In the genomic region with DNA sequence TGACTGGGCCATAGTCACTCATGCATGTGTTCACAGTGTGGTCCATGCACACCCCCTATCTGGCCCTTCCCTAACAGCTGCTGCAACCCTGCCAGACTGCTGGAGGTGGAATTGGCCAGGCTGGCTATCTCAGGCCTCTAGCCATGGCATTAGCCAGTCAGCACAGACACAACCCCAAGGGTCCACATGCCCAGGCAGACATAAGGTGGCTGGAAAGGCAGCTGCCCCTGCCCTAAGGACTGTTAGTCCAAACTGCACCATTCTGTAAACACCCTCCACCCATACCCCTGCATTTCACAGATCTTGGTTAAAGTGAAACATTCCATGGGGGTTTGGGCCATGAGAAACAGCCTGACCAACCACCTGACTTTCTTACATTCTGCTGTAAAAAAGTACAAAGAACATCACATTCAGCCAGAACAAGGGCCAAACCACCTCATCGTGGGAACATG, we compare ENCODE assay signal across 22 cellular contexts.
A peak's percentile ranks its signal among the peaks of the same experiment; 100 is the strongest.
DNase-seq lines count a peak whose midpoint lies in the region; TF ChIP-seq lines count a peak whose summit lies in the region.
"Had no signal": no experiment of that assay in that cellular context is flagged by ENCODE, and none has a peak within 500 bp of the region (broad histone marks: within the 10 kb centered on the region; RNA-seq: fewer than 3 reads in every experiment).

No MANE protein-coding gene starts in this region.

- H3K27me3 Mint-ChIP-seq in chondrocyte (ENCODE audit: low read depth): no peaks in the 10 kb centered on the region
- H3K27me3 Mint-ChIP-seq: activated naive CD8-positive, alpha-beta T cell treated with anti-CD3 and anti-CD28 coated beads for 36 hours; activated T-helper 17 cell treated with anti-CD3 and anti-CD28 coated beads, Interleukin-2, amount 50 U/mL, for 72 hours had no signal

- intact Hi-C loops in posterior vena cava (cut with DNase I): no loop called here

- H3K36me3 ChIP-seq in H7 (replicated peaks; ENCODE audit: control insufficient read depth, insufficient read depth, low read length): no peaks in the 10 kb centered on the region; the same call in 1 of the 2 replicates
- H3K36me3 ChIP-seq in brain microvascular endothelial cell (replicated peaks): no peaks in the 10 kb centered on the region

- in situ Hi-C loops in brain microvascular endothelial cell (cut with HindIII; ENCODE audit: low pct_ligation_motif_present, low sequenced_read_pairs): no loop called here

- peaks cover 7% of the 10 kb centered on the region for H3K4me1 Mint-ChIP-seq in chondrocyte (ENCODE audit: low read depth)
- H3K4me1 Mint-ChIP-seq: activated naive CD8-positive, alpha-beta T cell treated with anti-CD3 and anti-CD28 coated beads for 36 hours; memory B cell had no signal

- TF ChIP-seq CTCF in brain microvascular endothelial cell (IDR thresholded peaks at IDR 0.05; ENCODE audit: low read depth, low read length, missing control alignments): no peak
- no peak for TF ChIP-seq CTCF in chondrocyte (IDR thresholded peaks at IDR 0.05)

- H3K27ac ChIP-seq in brain microvascular endothelial cell: no peak overlapping the region
- H3K27ac ChIP-seq: C4-2B, HL-60, suprapubic skin had no signal

- DNase-seq in H7: peak; percentile 5
- DNase-seq in brain microvascular endothelial cell: peak; percentile 12
- peak; percentile 45 for DNase-seq in islet precursor cell
- DNase-seq in posterior vena cava (ENCODE audit: low spot score): peak; percentile 37
- DNase-seq in NCI-H774 (lab: John Stamatoyannopoulos, UW): no peak
- DNase-seq in activated CD4-positive, alpha-beta T cell treated with anti-CD3 and anti-CD28 coated beads for 1 hour: no peak
- DNase-seq in chondrocyte (ENCODE audit: low spot score): no peak
- no peak for DNase-seq in germinal center (ENCODE audit: low spot score)
- DNase-seq: ACHN; activated naive CD8-positive, alpha-beta T cell treated with anti-CD3 and anti-CD28 coated beads for 36 hours; DMS 273 treated with DMSO at 0.1 percent for 48 hours; GDM1; MG63; NCI-H1694; Right ventricle myocardium superior had no signal

- peaks cover 10% of the 10 kb centered on the region for H3K9me3 Mint-ChIP-seq in chondrocyte (ENCODE audit: low read depth)

- H3K27me3 ChIP-seq in H7 (ENCODE audit: control insufficient read depth, insufficient read depth, low read length) (no peaks in the 10 kb centered on the region), brain microvascular endothelial cell (replicated peaks) (no peaks in the 10 kb centered on the region)
- H3K27me3 ChIP-seq: MG63, suprapubic skin had no signal

- H3K4me3 Mint-ChIP-seq in chondrocyte (ENCODE audit: unreplicated experiment): no peak overlapping the region
- H3K4me3 Mint-ChIP-seq: activated naive CD8-positive, alpha-beta T cell treated with anti-CD3 and anti-CD28 coated beads for 36 hours; activated T-helper 17 cell treated with anti-CD3 and anti-CD28 coated beads, Interleukin-2, amount 50 U/mL, for 72 hours; dendritic cell treated with granulocyte-macrophage colony-stimulating factor and Interleukin-4, amounts not matched to agents 40 ng/mL and 50 ng/mL, for 4 days; IgD-negative memory B cell; memory B cell had no signal

- no peak overlapping the region for H3K27ac Mint-ChIP-seq in chondrocyte (ENCODE audit: unreplicated experiment)
- H3K27ac Mint-ChIP-seq: activated naive CD8-positive, alpha-beta T cell treated with anti-CD3 and anti-CD28 coated beads for 36 hours; activated T-helper 17 cell treated with anti-CD3 and anti-CD28 coated beads, Interleukin-2, amount 50 U/mL, for 72 hours; dendritic cell treated with granulocyte-macrophage colony-stimulating factor and Interleukin-4, amounts not matched to agents 40 ng/mL and 50 ng/mL, for 4 days; IgD-negative memory B cell; memory B cell had no signal

- peaks cover 15% of the 10 kb centered on the region for H3K36me3 Mint-ChIP-seq in chondrocyte (ENCODE audit: low read depth)
- H3K36me3 Mint-ChIP-seq: activated naive CD8-positive, alpha-beta T cell treated with anti-CD3 and anti-CD28 coated beads for 36 hours; IgD-negative memory B cell had no signal

- H3K4me3 ChIP-seq in H7 (ENCODE audit: insufficient read depth, low read depth, low read length) (no peak overlapping the region), brain microvascular endothelial cell (ENCODE audit: low read depth, low read length) (no peak overlapping the region)
- H3K4me3 ChIP-seq: MG63, suprapubic skin had no signal

Comparison
In these comparisons a context has a peak if more than half of its experiments do, and no peak if none do; other contexts are left out.
1. DNase-seq: peak in H7 (single experiment), brain microvascular endothelial cell (single experiment), islet precursor cell (single experiment) and posterior vena cava (single experiment); none in NCI-H774 (single experiment), activated CD4-positive, alpha-beta T cell treated with anti-CD3 and anti-CD28 coated beads for 1 hour (single experiment), chondrocyte (single experiment) and germinal center (single experiment).